In genomic region chr6:3538536-3538935, GRCh38 we compare ENCODE assay signal across 27 cellular contexts.
DNase-seq lines count a peak whose midpoint lies in the region; ATAC-seq and TF ChIP-seq lines count a peak whose summit lies in the region.
"Had no signal": no experiment of that assay in that cellular context is flagged by ENCODE, and none has a peak within 500 bp of the region (broad histone marks: within the 10 kb centered on the region; RNA-seq: fewer than 3 reads in every experiment).

No MANE protein-coding gene starts in this region.

- H3K27ac ChIP-seq in gastroesophageal sphincter, result no peak overlapping the region
- no peak overlapping the region for H3K27ac ChIP-seq in CD4-positive, alpha-beta T cell (ENCODE audit: low read depth, low read length)
- H3K27ac ChIP-seq: A549, C4-2B, SJSA1 had no signal

- intact Hi-C loops in CD4-positive, alpha-beta T cell (cut with DNase I, micrococcal nuclease), result no loop called here

- peaks cover 4% of the 10 kb centered on the region for H3K27me3 ChIP-seq in gastroesophageal sphincter
- H3K27me3 ChIP-seq in CD4-positive, alpha-beta T cell (ENCODE audit: control insufficient read depth, insufficient read depth, low read length), result no peaks in the 10 kb centered on the region
- H3K27me3 ChIP-seq: SJSA1 had no signal

- no peak overlapping the region for H3K27ac Mint-ChIP-seq in CD4-positive, alpha-beta T cell
- H3K27ac Mint-ChIP-seq: CD8-positive, alpha-beta memory T cell; GM23338; H9; T-cell had no signal

- no peaks in the 10 kb centered on the region for H3K36me3 ChIP-seq in gastroesophageal sphincter
- H3K36me3 ChIP-seq: SJSA1 had no signal

- peak; percentile 47 for ATAC-seq in gastroesophageal sphincter
- no peak for ATAC-seq in CD4-positive, alpha-beta T cell (ENCODE audit: poor library complexity)
- ATAC-seq: A549, GM12878, GM23338, K562, T-cell had no signal

- TF ChIP-seq POLR2A in gastroesophageal sphincter (IDR thresholded peaks at IDR 0.05), result no peak

- no peak overlapping the region for H3K4me3 Mint-ChIP-seq in CD4-positive, alpha-beta T cell
- H3K4me3 Mint-ChIP-seq: CD8-positive, alpha-beta memory T cell; GM23338; H9; T-cell had no signal

- H3K4me1 Mint-ChIP-seq in CD4-positive, alpha-beta T cell (ENCODE audit: low read depth), result no peaks in the 10 kb centered on the region
- H3K4me1 Mint-ChIP-seq: CD8-positive, alpha-beta memory T cell; GM23338; H9; T-cell had no signal

- POLR2A ChIA-PET in CD4-positive, alpha-beta T cell (lab: Charles Lee), result no interaction called here

- DNase-seq in AG20443 (ENCODE audit: low spot score), result peak; percentile 2
- DNase-seq in DMS53 (lab: John Stamatoyannopoulos, UW), result peak; percentile 22
- DNase-seq in dermis blood vessel endothelial cell, result peak; percentile 89
- DNase-seq in NCI-H69 (lab: John Stamatoyannopoulos, UW), result no peak
- DNase-seq in CD4-positive, alpha-beta T cell, result no peak
- no peak for DNase-seq in DMS79 treated with DMSO at 0.1 percent for 48 hours (lab: John Stamatoyannopoulos, UW)
- DNase-seq: CD8-positive, alpha-beta memory T cell; DMS 273 treated with DMSO at 0.1 percent for 48 hours; EL; GDM1; H9; MV-4-11; NCI-H1105; NCI-H1694; NCI-H2107; NCI-H524 treated with DMSO at 0.1 percent for 48 hours; NCI-H82; Right ventricle myocardium superior; RPMI8226; T-cell had no signal

- no peak for TF ChIP-seq CTCF in gastroesophageal sphincter (IDR thresholded peaks at IDR 0.05)
- no peak for TF ChIP-seq CTCF in CD4-positive, alpha-beta T cell (IDR thresholded peaks at IDR 0.05)

- H3K9me3 ChIP-seq in gastroesophageal sphincter, result no peaks in the 10 kb centered on the region
- H3K9me3 ChIP-seq in CD4-positive, alpha-beta T cell (ENCODE audit: control insufficient read depth, low read length), result no peaks in the 10 kb centered on the region
- H3K9me3 ChIP-seq: A549, SJSA1 had no signal

- H3K36me3 Mint-ChIP-seq in CD4-positive, alpha-beta T cell (ENCODE audit: low read depth), result no peaks in the 10 kb centered on the region
- H3K36me3 Mint-ChIP-seq: CD8-positive, alpha-beta memory T cell; T-cell had no signal

- no peak overlapping the region for H3K4me3 ChIP-seq in gastroesophageal sphincter
- H3K4me3 ChIP-seq: A549, GM12878, GM23338, K562, SJSA1 had no signal

- no peak for TF ChIP-seq EP300 in gastroesophageal sphincter (IDR thresholded peaks at IDR 0.05)

- peaks cover 11% of the 10 kb centered on the region for H3K27me3 Mint-ChIP-seq in CD4-positive, alpha-beta T cell

- H3K4me1 ChIP-seq in gastroesophageal sphincter, result no peaks in the 10 kb centered on the region
- H3K4me1 ChIP-seq: A549, SJSA1 had no signal

- H3K9me3 Mint-ChIP-seq in CD4-positive, alpha-beta T cell, result no peaks in the 10 kb centered on the region
- H3K9me3 Mint-ChIP-seq: CD8-positive, alpha-beta memory T cell; GM23338; H9; T-cell had no signal

- WGBS in gastroesophageal sphincter (ENCODE audit: low coverage in 1 of 2), 2 donors, result 54 to 71% methylated on average over 4 to 5 of the region's 6 CpGs

- CTCF ChIA-PET in CD4-positive, alpha-beta T cell (lab: Charles Lee), result no interaction called here

Comparison
In these comparisons a context has a peak if more than half of its experiments do, and no peak if none do; other contexts are left out.
1. DNase-seq: peak in AG20443 (single experiment), DMS53 (single experiment) and dermis blood vessel endothelial cell (single experiment); none in NCI-H69 (single experiment), CD4-positive, alpha-beta T cell (0 of 10) and DMS79 treated with DMSO at 0.1 percent for 48 hours (single experiment).